In genomic region chr7:21980921-21981320, GRCh38 we compare ENCODE assay signal across 19 cellular contexts. TPM values are rescaled to one million over a fixed set of nuclear protein-coding genes. Genes with fewer than 3 reads are reported as not detected.
A peak's percentile ranks its signal among the peaks of the same experiment; 100 is the strongest.
DNase-seq lines count a peak whose midpoint lies in the region; ATAC-seq and TF ChIP-seq lines count a peak whose summit lies in the region.
"Had no signal": no experiment of that assay in that cellular context is flagged by ENCODE, and none has a peak within 500 bp of the region (broad histone marks: within the 10 kb centered on the region; RNA-seq: fewer than 3 reads in every experiment).

No MANE protein-coding gene starts in this region.

- no peak for TF ChIP-seq POLR2A in esophagus muscularis mucosa (IDR thresholded peaks at IDR 0.05; ENCODE audit: low read depth)

- no peak overlapping the region for H3K4me2 ChIP-seq in OCI-LY7 (ENCODE audit: low read length)

- no TSS peak for BruUV-seq in OCI-LY7 (replicated peaks; lab: Mats Ljungman, UMichigan)

- H2AFZ ChIP-seq in OCI-LY7 (ENCODE audit: low read length) = peak overlapping the region; percentile 42; the same call in 1 of the 2 replicates

- H3K27me3 ChIP-seq in right cardiac atrium (ENCODE audit: control insufficient read depth, insufficient read depth) (no peaks in the 10 kb centered on the region), heart right ventricle (no peaks in the 10 kb centered on the region), esophagus muscularis mucosa (no peaks in the 10 kb centered on the region)
- no peaks in the 10 kb centered on the region for H3K27me3 ChIP-seq in CD4-positive, alpha-beta memory T cell (ENCODE audit: insufficient read depth, low read length)

- DNase-seq in right cardiac atrium = no peak
- DNase-seq in heart right ventricle = no peak
- no peak for DNase-seq in OCI-LY7 (ENCODE audit: low spot score)
- peak; percentile 60 for DNase-seq in esophagus muscularis mucosa (ENCODE audit: extremely low spot score)
- DNase-seq in CD4-positive, alpha-beta memory T cell = no peak
- no peak for DNase-seq in substantia nigra (lab: John Stamatoyannopoulos, UW)
- no peak for DNase-seq in germinal center (ENCODE audit: low spot score)
- DNase-seq: C1 segment of cervical spinal cord; CD8-positive, alpha-beta T cell; COR-L47; DMS153; DMS79 treated with DMSO at 0.1 percent for 48 hours; EL; HCEC 1CT; HFFc6 had no signal

- ATAC-seq in right cardiac atrium = peak; percentile 25 to 33
- no peak for ATAC-seq in heart right ventricle
- ATAC-seq in GM21447 (IDR thresholded peaks at IDR 0.05; ENCODE audit: unreplicated experiment) = no peak
- ATAC-seq: CD8-positive, alpha-beta T cell had no signal

- no peaks in the 10 kb centered on the region for H4K20me1 ChIP-seq in OCI-LY7 (ENCODE audit: insufficient read depth, low read length)

- no peaks in the 10 kb centered on the region for H3K36me3 Mint-ChIP-seq in CD4-positive, alpha-beta memory T cell
- H3K36me3 Mint-ChIP-seq: CD8-positive, alpha-beta T cell; IgD-negative memory B cell had no signal

- no peaks in the 10 kb centered on the region for H3K9me2 ChIP-seq in OCI-LY7 (ENCODE audit: insufficient read depth, low read length)

- H3K9me3 ChIP-seq in right cardiac atrium (ENCODE audit: control insufficient read depth, low read length) (no peaks in the 10 kb centered on the region), heart right ventricle (no peaks in the 10 kb centered on the region), OCI-LY7 (ENCODE audit: low read length) (no peaks in the 10 kb centered on the region), esophagus muscularis mucosa (no peaks in the 10 kb centered on the region)
- no peaks in the 10 kb centered on the region for H3K9me3 ChIP-seq in CD4-positive, alpha-beta memory T cell (ENCODE audit: control insufficient read depth in 1 of 2, low read length in 2 of 2)

- H3K4me3 Mint-ChIP-seq in CD4-positive, alpha-beta memory T cell = no peak overlapping the region
- H3K4me3 Mint-ChIP-seq: B cell; CD8-positive, alpha-beta T cell; HFFc6; IgD-negative memory B cell had no signal

- intact Hi-C loops in right cardiac atrium (cut with DNase I) (no loop called here), heart right ventricle (cut with DNase I) (no loop called here), OCI-LY7 (cut with micrococcal nuclease; ENCODE audit: unreplicated experiment) (loop anchor here (1.0 kb wide), 1 partner anchor 36 kb away; the partner anchor contains the start of gene CDCA7L), esophagus muscularis mucosa (cut with DNase I) (no loop called here)
- intact Hi-C loops in CD4-positive, alpha-beta memory T cell (cut with micrococcal nuclease) = no loop called here

- CTCF ChIA-PET in OCI-LY7 (lab: Charles Lee; ENCODE audit: unreplicated experiment) = no interaction called here
- CTCF ChIA-PET in CD4-positive, alpha-beta memory T cell (lab: Charles Lee; ENCODE audit: partially characterized antibody) = no interaction called here

- no peak for TF ChIP-seq CTCF in heart right ventricle (IDR thresholded peaks at IDR 0.05)
- no peak for TF ChIP-seq CTCF in OCI-LY7 (conservative IDR thresholded peaks at IDR 0.05; ENCODE audit: low read length)
- TF ChIP-seq CTCF in esophagus muscularis mucosa (IDR thresholded peaks at IDR 0.05) = no peak

- H3K4me1 Mint-ChIP-seq in CD4-positive, alpha-beta memory T cell = no peaks in the 10 kb centered on the region
- H3K4me1 Mint-ChIP-seq: B cell had no signal

- H3K9me3 Mint-ChIP-seq in CD4-positive, alpha-beta memory T cell = no peaks in the 10 kb centered on the region
- H3K9me3 Mint-ChIP-seq: CD8-positive, alpha-beta T cell; HFFc6; IgD-negative memory B cell had no signal

- no peaks in the 10 kb centered on the region for H3K36me3 ChIP-seq in heart right ventricle
- H3K36me3 ChIP-seq in OCI-LY7 (ENCODE audit: insufficient read depth, low read length) = no peaks in the 10 kb centered on the region
- no peaks in the 10 kb centered on the region for H3K36me3 ChIP-seq in esophagus muscularis mucosa
- no peaks in the 10 kb centered on the region for H3K36me3 ChIP-seq in CD4-positive, alpha-beta memory T cell (ENCODE audit: insufficient read depth, low read length)

- no peak overlapping the region for H3K27ac Mint-ChIP-seq in CD4-positive, alpha-beta memory T cell
- H3K27ac Mint-ChIP-seq: B cell; CD8-positive, alpha-beta T cell; HFFc6 had no signal

- no peak for TF ChIP-seq EP300 in esophagus muscularis mucosa (IDR thresholded peaks at IDR 0.05)

- H3K27ac ChIP-seq in right cardiac atrium (ENCODE audit: low read length) (no peak overlapping the region), heart right ventricle (no peak overlapping the region), OCI-LY7 (ENCODE audit: low read depth, low read length, poor library complexity, severe bottlenecking) (no peak overlapping the region), esophagus muscularis mucosa (replicated peaks in 1 of 4) (no peak overlapping the region), substantia nigra (ENCODE audit: low read depth, low read length, poor library complexity, severe bottlenecking) (no peak overlapping the region)
- H3K27ac ChIP-seq in CD4-positive, alpha-beta memory T cell (ENCODE audit: low read depth, low read length) = no peak overlapping the region
- H3K27ac ChIP-seq: HL-60 had no signal

- H3K4me3 ChIP-seq in right cardiac atrium (ENCODE audit: low read length) = no peak overlapping the region
- no peak overlapping the region for H3K4me3 ChIP-seq in heart right ventricle
- H3K4me3 ChIP-seq in OCI-LY7 (ENCODE audit: low read depth, low read length, poor library complexity, severe bottlenecking) = no peak overlapping the region
- H3K4me3 ChIP-seq in esophagus muscularis mucosa = no peak overlapping the region
- H3K4me3 ChIP-seq in CD4-positive, alpha-beta memory T cell (ENCODE audit: low read length in 2 of 2) = no peak overlapping the region

- POLR2A ChIA-PET in OCI-LY7 (lab: Charles Lee) = no interaction called here
- POLR2A ChIA-PET in CD4-positive, alpha-beta memory T cell (lab: Charles Lee; ENCODE audit: partially characterized antibody) = no interaction called here

- 27% methylated on average over 4 of the region's 4 CpGs for WGBS in right cardiac atrium
- 29 to 32% methylated on average over 4 of the region's 4 CpGs for WGBS in heart right ventricle, 2 donors
- WGBS in esophagus muscularis mucosa = 77% methylated on average over 4 of the region's 4 CpGs

- peaks cover 5% of the 10 kb centered on the region for H3K4me1 ChIP-seq in right cardiac atrium (ENCODE audit: control insufficient read depth, insufficient read depth, low read length)
- peaks cover 0 to 4% (median 0%) of the 10 kb centered on the region in 9 donors for H3K4me1 ChIP-seq in heart right ventricle
- no peaks in the 10 kb centered on the region for H3K4me1 ChIP-seq in OCI-LY7 (ENCODE audit: insufficient read depth, low read length, poor library complexity, severe bottlenecking)
- no peaks in the 10 kb centered on the region for H3K4me1 ChIP-seq in esophagus muscularis mucosa
- H3K4me1 ChIP-seq in CD4-positive, alpha-beta memory T cell (ENCODE audit: insufficient read depth, low read length) = no peaks in the 10 kb centered on the region

- H3K27me3 Mint-ChIP-seq in CD4-positive, alpha-beta memory T cell = peaks cover 5 to 6% of the 10 kb centered on the region in 2 donors
- H3K27me3 Mint-ChIP-seq: B cell, IgD-negative memory B cell had no signal

- no peaks in the 10 kb centered on the region for H3K79me2 ChIP-seq in OCI-LY7 (ENCODE audit: insufficient read depth, low read depth, low read length)

RNA-seq across cellular contexts. Expression of gene CDCA7L, which starts 35.2 kb away (rescaled TPM):
- total RNA-seq in right cardiac atrium (10 to 100 TPM; 33.6 to 89.6 (median 67.7) TPM), heart right ventricle (10 to 100 TPM; 31.2 to 59.1 (median 43.8) TPM), OCI-LY7 (2022) (173 and 175 TPM in 2 replicates), esophagus muscularis mucosa (10 to 100 TPM; 19.5 to 61.6 (median 25.2) TPM)
- polyA plus RNA-seq in right cardiac atrium (29.7 TPM), heart right ventricle (10 to 100 TPM; 10.6 to 19.0 TPM)
- total RNA-seq in OCI-LY7 (2014; rRNA removed; shearing (Covaris generic)) = 155 and 157 TPM in 2 replicates
- total RNA-seq in CD4-positive, alpha-beta memory T cell = 10 to 100 TPM; 17.2 to 19.6 TPM
- polyA plus RNA-seq in CD4-positive, alpha-beta memory T cell = 10 to 100 TPM; 10.4 to 15.6 TPM

Comparison
In these comparisons a context has a peak if more than half of its experiments do, and no peak if none do; other contexts are left out.
1. ATAC-seq: peak in right cardiac atrium (2 of 2); none in heart right ventricle (0 of 8) and GM21447 (single experiment).